ENCODE assay signal across 1 cellular context in the genomic region with DNA sequence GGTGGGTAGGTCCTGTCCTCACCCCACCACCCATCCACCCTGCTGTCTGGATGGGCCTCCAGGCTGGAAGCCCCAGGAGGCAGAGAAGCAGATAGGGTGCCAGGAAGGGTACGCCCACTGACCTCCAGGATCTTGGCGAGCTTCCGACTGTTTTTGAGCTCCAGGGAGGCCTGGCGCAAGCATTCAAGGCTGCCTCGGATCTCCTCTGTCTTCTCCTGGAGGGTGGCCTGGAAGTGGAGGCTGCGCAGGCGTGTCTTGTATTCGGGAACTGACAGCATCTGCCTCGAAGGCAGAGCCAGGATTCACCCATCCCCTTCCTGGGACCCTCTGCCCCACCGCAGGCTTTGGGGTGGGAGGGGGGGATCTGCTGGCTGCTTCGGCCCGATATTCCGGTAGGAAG.
TF ChIP-seq lines count a peak whose summit lies in the region.

No MANE protein-coding gene starts in this region.

TF ChIP-seq in neural cell, 6 proteins besides CTCF, POLR2A, EP300 and RAD21:
- TF ChIP-seq TAF1 (IDR thresholded peaks at IDR 0.05; ENCODE audit: low read depth) (no peak), REST (IDR thresholded peaks at IDR 0.05; ENCODE audit: borderline replicate concordance) (no peak), POLR2AphosphoS5 (IDR thresholded peaks at IDR 0.05) (no peak), SMC3 (conservative IDR thresholded peaks at IDR 0.05; ENCODE audit: poor library complexity) (no peak), EZH2 (IDR thresholded peaks at IDR 0.05; ENCODE audit: borderline replicate concordance, insufficient read depth, low read length, poor library complexity, severe bottlenecking) (no peak), MXI1 (conservative IDR thresholded peaks at IDR 0.05; ENCODE audit: poor library complexity, severe bottlenecking) (no peak)
TF ChIP-seq in neural cell: peak in this region for 0.
